Comparison of ENCODE assay signal across 2 cellular contexts in genomic region chr9:37243588-37244345, GRCh38.
TF ChIP-seq lines count a peak whose summit lies in the region.

No MANE protein-coding gene starts in this region.

TF ChIP-seq in HEK293, 187 proteins besides CTCF, POLR2A, EP300 and RAD21:
- TF ChIP-seq ZNF335 (tag by site-specific recombination; conservative IDR thresholded peaks at IDR 0.05) (0 out of 2 replicates have a peak, but pooled peaks have one; percentile 17), ZSCAN23 (tag by site-specific recombination; IDR thresholded peaks at IDR 0.05) (no peak)

TF ChIP-seq in H1, 55 proteins besides CTCF, POLR2A, EP300 and RAD21:
- TF ChIP-seq EZH2 (IDR thresholded peaks at IDR 0.05; ENCODE audit: low read depth, low read length, severe bottlenecking) = no peak
- TF ChIP-seq JUND (IDR thresholded peaks at IDR 0.05; ENCODE audit: low read length) = no peak
- no peak for TF ChIP-seq FOSL1 (IDR thresholded peaks at IDR 0.05; ENCODE audit: insufficient read depth, low read depth, low read length)
- TF ChIP-seq POLR2AphosphoS5 (IDR thresholded peaks at IDR 0.05; ENCODE audit: low read depth, low read length) = no peak
- TF ChIP-seq BRCA1 (IDR thresholded peaks at IDR 0.05; ENCODE audit: low read depth, low read length) = no peak
- no peak for TF ChIP-seq SRF (IDR thresholded peaks at IDR 0.05; ENCODE audit: low read depth, low read length)
- no peak for TF ChIP-seq TAF7 (optimal IDR thresholded peaks at IDR 0.05; ENCODE audit: borderline replicate concordance, low read depth, low read length)
- TF ChIP-seq KDM4A (IDR thresholded peaks at IDR 0.05; ENCODE audit: low read depth, low read length, severe bottlenecking) = no peak
- TF ChIP-seq CHD1 (IDR thresholded peaks at IDR 0.05; ENCODE audit: low read depth, low read length) = no peak
- TF ChIP-seq, protein P1, sequence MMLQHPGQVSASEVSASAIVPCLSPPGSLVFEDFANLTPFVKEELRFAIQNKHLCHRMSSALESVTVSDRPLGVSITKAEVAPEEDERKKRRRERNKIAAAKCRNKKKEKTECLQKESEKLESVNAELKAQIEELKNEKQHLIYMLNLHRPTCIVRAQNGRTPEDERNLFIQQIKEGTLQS (IDR thresholded peaks at IDR 0.05; ENCODE audit: insufficient read depth, low read depth, low read length) = no peak
